1 cellular context compared by ENCODE assay signal in the genomic region with DNA sequence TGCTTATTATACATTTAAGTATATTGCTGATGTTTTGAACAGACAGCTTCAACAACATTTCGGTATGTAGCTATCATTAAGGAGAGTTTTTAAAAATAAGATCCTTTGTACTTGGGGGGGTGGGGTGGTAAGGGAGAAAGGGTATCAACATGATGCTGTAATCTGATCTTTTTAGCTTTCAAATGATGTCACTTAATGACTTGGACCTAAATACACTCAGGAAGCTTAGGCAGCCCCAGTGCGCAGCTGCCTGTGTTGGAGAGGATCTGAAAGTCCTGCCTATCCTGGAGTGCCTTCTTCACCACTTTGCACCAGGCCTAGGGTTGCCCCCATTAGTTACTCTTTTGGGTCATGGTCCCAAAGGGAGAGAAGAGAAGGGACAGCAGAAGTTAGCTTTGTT.
TF ChIP-seq lines count a peak whose summit lies in the region.

No MANE protein-coding gene starts in this region.

TF ChIP-seq in GM23338, 12 proteins besides CTCF, POLR2A, EP300 and RAD21 (continued from another document):
- TF ChIP-seq, protein P1, sequence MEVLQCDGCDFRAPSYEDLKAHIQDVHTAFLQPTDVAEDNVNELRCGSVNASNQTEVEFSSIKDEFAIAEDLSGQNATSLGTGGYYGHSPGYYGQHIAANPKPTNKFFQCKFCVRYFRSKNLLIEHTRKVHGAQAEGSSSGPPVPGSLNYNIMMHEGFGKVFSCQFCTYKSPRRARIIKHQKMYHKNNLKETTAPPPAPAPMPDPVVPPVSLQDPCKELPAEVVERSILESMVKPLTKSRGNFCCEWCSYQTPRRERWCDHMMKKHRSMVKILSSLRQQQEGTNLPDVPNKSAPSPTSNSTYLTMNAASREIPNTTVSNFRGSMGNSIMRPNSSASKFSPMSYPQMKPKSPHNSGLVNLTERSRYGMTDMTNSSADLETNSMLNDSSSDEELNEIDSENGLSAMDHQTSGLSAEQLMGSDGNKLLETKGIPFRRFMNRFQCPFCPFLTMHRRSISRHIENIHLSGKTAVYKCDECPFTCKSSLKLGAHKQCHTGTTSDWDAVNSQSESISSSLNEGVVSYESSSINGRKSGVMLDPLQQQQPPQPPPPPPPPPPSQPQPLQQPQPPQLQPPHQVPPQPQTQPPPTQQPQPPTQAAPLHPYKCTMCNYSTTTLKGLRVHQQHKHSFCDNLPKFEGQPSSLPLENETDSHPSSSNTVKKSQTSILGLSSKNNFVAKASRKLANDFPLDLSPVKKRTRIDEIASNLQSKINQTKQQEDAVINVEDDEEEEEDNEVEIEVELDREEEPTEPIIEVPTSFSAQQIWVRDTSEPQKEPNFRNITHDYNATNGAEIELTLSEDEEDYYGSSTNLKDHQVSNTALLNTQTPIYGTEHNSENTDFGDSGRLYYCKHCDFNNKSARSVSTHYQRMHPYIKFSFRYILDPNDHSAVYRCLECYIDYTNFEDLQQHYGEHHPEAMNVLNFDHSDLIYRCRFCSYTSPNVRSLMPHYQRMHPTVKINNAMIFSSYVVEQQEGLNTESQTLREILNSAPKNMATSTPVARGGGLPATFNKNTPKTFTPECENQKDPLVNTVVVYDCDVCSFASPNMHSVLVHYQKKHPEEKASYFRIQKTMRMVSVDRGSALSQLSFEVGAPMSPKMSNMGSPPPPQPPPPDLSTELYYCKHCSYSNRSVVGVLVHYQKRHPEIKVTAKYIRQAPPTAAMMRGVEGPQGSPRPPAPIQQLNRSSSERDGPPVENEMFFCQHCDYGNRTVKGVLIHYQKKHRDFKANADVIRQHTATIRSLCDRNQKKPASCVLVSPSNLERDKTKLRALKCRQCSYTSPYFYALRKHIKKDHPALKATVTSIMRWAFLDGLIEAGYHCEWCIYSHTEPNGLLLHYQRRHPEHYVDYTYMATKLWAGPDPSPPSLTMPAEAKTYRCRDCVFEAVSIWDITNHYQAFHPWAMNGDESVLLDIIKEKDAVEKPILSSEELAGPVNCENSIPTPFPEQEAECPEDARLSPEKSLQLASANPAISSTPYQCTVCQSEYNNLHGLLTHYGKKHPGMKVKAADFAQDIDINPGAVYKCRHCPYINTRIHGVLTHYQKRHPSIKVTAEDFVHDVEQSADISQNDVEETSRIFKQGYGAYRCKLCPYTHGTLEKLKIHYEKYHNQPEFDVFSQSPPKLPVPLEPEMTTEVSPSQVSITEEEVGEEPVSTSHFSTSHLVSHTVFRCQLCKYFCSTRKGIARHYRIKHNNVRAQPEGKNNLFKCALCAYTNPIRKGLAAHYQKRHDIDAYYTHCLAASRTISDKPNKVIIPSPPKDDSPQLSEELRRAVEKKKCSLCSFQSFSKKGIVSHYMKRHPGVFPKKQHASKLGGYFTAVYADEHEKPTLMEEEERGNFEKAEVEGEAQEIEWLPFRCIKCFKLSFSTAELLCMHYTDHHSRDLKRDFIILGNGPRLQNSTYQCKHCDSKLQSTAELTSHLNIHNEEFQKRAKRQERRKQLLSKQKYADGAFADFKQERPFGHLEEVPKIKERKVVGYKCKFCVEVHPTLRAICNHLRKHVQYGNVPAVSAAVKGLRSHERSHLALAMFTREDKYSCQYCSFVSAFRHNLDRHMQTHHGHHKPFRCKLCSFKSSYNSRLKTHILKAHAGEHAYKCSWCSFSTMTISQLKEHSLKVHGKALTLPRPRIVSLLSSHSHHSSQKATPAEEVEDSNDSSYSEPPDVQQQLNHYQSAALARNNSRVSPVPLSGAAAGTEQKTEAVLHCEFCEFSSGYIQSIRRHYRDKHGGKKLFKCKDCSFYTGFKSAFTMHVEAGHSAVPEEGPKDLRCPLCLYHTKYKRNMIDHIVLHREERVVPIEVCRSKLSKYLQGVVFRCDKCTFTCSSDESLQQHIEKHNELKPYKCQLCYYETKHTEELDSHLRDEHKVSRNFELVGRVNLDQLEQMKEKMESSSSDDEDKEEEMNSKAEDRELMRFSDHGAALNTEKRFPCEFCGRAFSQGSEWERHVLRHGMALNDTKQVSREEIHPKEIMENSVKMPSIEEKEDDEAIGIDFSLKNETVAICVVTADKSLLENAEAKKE (CRISPR knock-in tag; IDR thresholded peaks at IDR 0.05): no peak
